ENCODE assay signal across 10 cellular contexts in the genomic region with DNA sequence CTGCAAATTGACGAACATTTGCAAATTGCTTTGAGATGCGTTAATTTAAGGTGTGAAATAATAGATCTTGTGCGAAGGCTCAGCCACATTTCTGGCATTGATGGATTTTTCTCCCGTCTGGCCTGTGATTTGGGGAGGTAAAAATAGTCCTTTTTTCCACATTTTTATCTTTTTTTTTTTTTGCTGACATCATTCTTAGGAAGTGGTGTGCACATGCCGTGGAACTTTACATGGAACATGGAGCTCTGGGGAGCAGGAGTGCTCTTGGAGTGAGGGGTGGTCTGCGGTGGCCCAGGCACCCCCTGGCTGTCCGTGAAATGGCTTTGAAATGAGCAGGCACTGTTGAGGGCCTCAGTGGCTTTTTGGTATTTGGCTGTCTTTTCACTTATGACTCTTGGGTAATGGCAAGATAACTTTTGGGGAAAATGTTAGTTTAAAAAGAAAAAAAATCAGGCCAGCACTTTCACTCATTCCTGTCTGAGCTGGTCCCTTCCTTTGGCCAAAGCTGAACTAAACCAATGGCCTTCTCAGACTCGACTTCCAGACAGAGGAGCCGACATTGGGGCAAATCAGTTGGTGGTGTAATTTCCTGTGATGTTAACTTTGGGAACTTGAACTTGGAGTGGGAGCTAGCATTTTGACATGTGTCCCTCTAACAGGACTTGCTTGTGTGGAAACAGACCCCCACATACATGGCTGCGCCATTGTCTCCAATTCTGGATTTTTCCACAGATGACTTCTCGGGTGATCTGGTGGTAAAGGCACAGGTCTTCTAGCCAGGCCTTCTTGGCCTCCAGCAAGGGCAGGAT. TPM values are rescaled to one million over a fixed set of nuclear protein-coding genes. Genes with fewer than 3 reads are reported as not detected.
DNase-seq lines count a peak whose midpoint lies in the region; ATAC-seq and TF ChIP-seq lines count a peak whose summit lies in the region.
"Had no signal": no experiment of that assay in that cellular context is flagged by ENCODE, and none has a peak within 500 bp of the region (broad histone marks: within the 10 kb centered on the region; RNA-seq: fewer than 3 reads in every experiment).

No MANE protein-coding gene starts in this region.

- DNase-seq in Right ventricle myocardium superior = peak; percentile 20
- no peak for DNase-seq in heart left ventricle
- no peak for DNase-seq in vagina (ENCODE audit: extremely low spot score in 2 of 2)
- no peak for DNase-seq in DMS79 treated with DMSO at 0.1 percent for 48 hours (lab: John Stamatoyannopoulos, UW)
- DNase-seq in naive thymus-derived CD8-positive, alpha-beta T cell = no peak
- DNase-seq: T-helper 2 cell had no signal

- H3K36me3 Mint-ChIP-seq in nephron (ENCODE audit: low read depth) = no peaks in the 10 kb centered on the region
- H3K36me3 Mint-ChIP-seq in naive thymus-derived CD8-positive, alpha-beta T cell = peaks cover 0 to 2% (median 0%) of the 10 kb centered on the region in 3 donors
- H3K36me3 Mint-ChIP-seq: activated naive CD8-positive, alpha-beta T cell had no signal

- peak overlapping the region in 4 of 12 donors; percentile 8 to 79 (median 19) for H3K4me3 ChIP-seq in heart left ventricle
- no peak overlapping the region for H3K4me3 ChIP-seq in ectodermal cell (ENCODE audit: insufficient read depth, low read depth, low read length)
- H3K4me3 ChIP-seq in vagina = peak overlapping the region in 1 of 2 donors; percentile 5

- H3K27me3 ChIP-seq in heart left ventricle (no peaks in the 10 kb centered on the region), ectodermal cell (ENCODE audit: control insufficient read depth, insufficient read depth, low read length, poor library complexity, severe bottlenecking) (peaks cover 12% of the 10 kb centered on the region), vagina (no peaks in the 10 kb centered on the region)

- H3K9me3 ChIP-seq in heart left ventricle (no peaks in the 10 kb centered on the region), ectodermal cell (ENCODE audit: control insufficient read depth, low read length) (no peaks in the 10 kb centered on the region), vagina (no peaks in the 10 kb centered on the region)

- no peaks in the 10 kb centered on the region for H3K27me3 Mint-ChIP-seq in nephron (ENCODE audit: low read depth)
- H3K27me3 Mint-ChIP-seq in naive thymus-derived CD8-positive, alpha-beta T cell = peaks cover 13 to 70% (median 42%) of the 10 kb centered on the region in 5 donors

- POLR2A ChIA-PET in naive thymus-derived CD8-positive, alpha-beta T cell (lab: Charles Lee) = no interaction called here

- peak overlapping the region; percentile 47 to 83 (median 75) for H3K27ac Mint-ChIP-seq in nephron
- peak overlapping the region in 1 of 10 donors; percentile 36 for H3K27ac Mint-ChIP-seq in naive thymus-derived CD8-positive, alpha-beta T cell
- H3K27ac Mint-ChIP-seq: activated naive CD8-positive, alpha-beta T cell had no signal

- H3K4me1 ChIP-seq in heart left ventricle (peaks cover 0 to 86% (median 41%) of the 10 kb centered on the region in 12 donors), ectodermal cell (ENCODE audit: control insufficient read depth, insufficient read depth, low read length) (peaks cover 20% of the 10 kb centered on the region), vagina (peaks cover 84% of the 10 kb centered on the region)

- no peak for ATAC-seq in Right ventricle myocardium superior (ENCODE audit: poor library complexity)
- no peak for ATAC-seq in heart left ventricle
- ATAC-seq in GM19324 (IDR thresholded peaks at IDR 0.05; ENCODE audit: low FRiP score, unreplicated experiment) = no peak
- ATAC-seq in naive thymus-derived CD8-positive, alpha-beta T cell = no peak

- TF ChIP-seq POLR2A in heart left ventricle (IDR thresholded peaks at IDR 0.05) (no peak), vagina (IDR thresholded peaks at IDR 0.05) (no peak)

- H3K27ac ChIP-seq in heart left ventricle (peak overlapping the region in 6 of 12 donors; percentile 0 to 96 (median 24)), ectodermal cell (ENCODE audit: insufficient read depth, low read depth, low read length, poor library complexity, severe bottlenecking) (peak overlapping the region; percentile 58), vagina (peak overlapping the region; percentile 95)

- H3K36me3 ChIP-seq in heart left ventricle (peaks cover 0 to 11% (median 0%) of the 10 kb centered on the region in 9 donors), ectodermal cell (ENCODE audit: control insufficient read depth, insufficient read depth, low read length) (no peaks in the 10 kb centered on the region), vagina (no peaks in the 10 kb centered on the region)

- TF ChIP-seq CTCF in heart left ventricle (IDR thresholded peaks at IDR 0.05) = no peak
- TF ChIP-seq CTCF in nephron (IDR thresholded peaks at IDR 0.05; ENCODE audit: unreplicated experiment in 3 of 3) = no peak
- no peak for TF ChIP-seq CTCF in vagina (IDR thresholded peaks at IDR 0.05)

- peaks cover 62% of the 10 kb centered on the region for H3K4me1 Mint-ChIP-seq in nephron
- H3K4me1 Mint-ChIP-seq in naive thymus-derived CD8-positive, alpha-beta T cell = peaks cover 9 to 73% (median 16%) of the 10 kb centered on the region in 4 donors

- H3K4me3 Mint-ChIP-seq in nephron = peak overlapping the region in 2 of 3 experiments; percentile 13 to 42
- peak overlapping the region in 2 of 10 donors; percentile 36 to 65 for H3K4me3 Mint-ChIP-seq in naive thymus-derived CD8-positive, alpha-beta T cell

- no peaks in the 10 kb centered on the region for H3K9me3 Mint-ChIP-seq in nephron
- no peaks in the 10 kb centered on the region for H3K9me3 Mint-ChIP-seq in naive thymus-derived CD8-positive, alpha-beta T cell

- 77 to 83% (median 81%) methylated on average over 11 of the region's 11 CpGs for WGBS in heart left ventricle, 4 donors
- WGBS in ectodermal cell, 2 experiments = 88% methylated on average over 11 of the region's 11 CpGs

- intact Hi-C loops in Right ventricle myocardium superior (cut with DNase I) = no loop called here
- intact Hi-C loops in heart left ventricle (cut with DNase I) = loop anchor here in 1 of 10 donors (10.0 kb wide), 1 partner anchor 53 kb away; no protein-coding TSS in a partner anchor
- intact Hi-C loops in vagina (cut with DNase I) = no loop called here

RNA-seq across cellular contexts. Expression of gene NEK6, which starts 4.2 kb away (rescaled TPM):
- total RNA-seq in Right ventricle myocardium superior = 10.3 TPM
- total RNA-seq in heart left ventricle = 10 to 100 TPM in 2 of 9 donors, 1 to 10 TPM in 7; 5.0 to 42.4 (median 6.8) TPM
- polyA plus RNA-seq in heart left ventricle = 1 to 10 TPM; 1.8 to 4.0 TPM
- 18.5 TPM for polyA plus RNA-seq in ectodermal cell (2013, experiment 1 of 4)
- 22.4 TPM for polyA plus RNA-seq in ectodermal cell (2013, experiment 2 of 4)
- polyA plus RNA-seq in ectodermal cell (2013, experiment 3 of 4) = 13.9 TPM
- 16.7 TPM for polyA plus RNA-seq in ectodermal cell (2013, experiment 4 of 4)
- 44.4 TPM for total RNA-seq in vagina
- total RNA-seq in naive thymus-derived CD8-positive, alpha-beta T cell = 1 to 10 TPM in 1 of 2 experiments, under 1 TPM in 1; 0.83 to 1.2 TPM
- polyA plus RNA-seq in naive thymus-derived CD8-positive, alpha-beta T cell = 1 to 10 TPM in 1 of 3 donors, under 1 TPM in 1, not detected in 1; 0.37 to 1.7 TPM
